27 cellular contexts compared by ENCODE assay signal in the genomic region with DNA sequence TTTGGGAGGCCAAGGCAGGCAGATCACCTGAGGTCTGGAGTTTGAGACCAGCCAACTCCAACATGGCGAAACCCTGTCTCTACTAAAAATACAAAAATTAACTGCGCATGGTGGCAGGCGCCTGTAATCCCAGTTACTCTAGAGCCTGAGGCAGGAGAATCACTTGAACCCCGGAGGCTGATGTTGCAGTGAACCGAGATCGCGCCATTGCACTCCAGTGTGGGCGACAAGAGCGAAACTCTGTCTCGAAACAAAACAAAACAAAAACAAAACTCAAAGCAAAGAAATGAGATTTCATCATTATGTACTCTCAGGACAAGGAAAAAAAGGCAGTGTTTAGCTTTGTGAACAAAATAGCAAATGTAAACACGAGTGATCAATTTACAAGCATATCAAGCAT.
"Had no signal": no experiment of that assay in that cellular context is flagged by ENCODE, and none has a peak within 500 bp of the region (broad histone marks: within the 10 kb centered on the region; RNA-seq: fewer than 3 reads in every experiment).

No MANE protein-coding gene starts in this region.

- H3K9me3 ChIP-seq: lower lobe of right lung, psoas muscle, right lobe of liver, thyroid gland, transverse colon, upper lobe of left lung, vagina had no signal

- H3K4me1 ChIP-seq: parathyroid adenoma, psoas muscle, right lobe of liver, transverse colon, vagina had no signal

- H3K36me3 ChIP-seq: lower lobe of right lung, right lobe of liver, thyroid gland, transverse colon, upper lobe of left lung, vagina had no signal

- H3K27ac Mint-ChIP-seq: naive thymus-derived CD8-positive, alpha-beta T cell; nephron; stimulated activated memory B cell treated with anti-CD40 and anti-IgM and Interleukin-4, amounts not matched to agents 10 μg/mL and 1 μg/mL and 100 μg/mL, for 72 hours; stimulated activated naive CD8-positive, alpha-beta T cell treated with anti-CD3 and anti-CD28 coated beads, Interleukin-15, amount 100 ng/mL, for 72 hours had no signal

- H3K27me3 ChIP-seq: right lobe of liver, thyroid gland, transverse colon, upper lobe of left lung, vagina had no signal

- H3K36me3 Mint-ChIP-seq: stimulated activated memory B cell treated with anti-CD40 and anti-IgM and Interleukin-4, amounts not matched to agents 10 μg/mL and 1 μg/mL and 100 μg/mL, for 72 hours had no signal

- H3K27ac ChIP-seq: lower lobe of right lung, parathyroid adenoma, psoas muscle, right lobe of liver, thyroid gland, transverse colon, upper lobe of left lung, vagina had no signal

- H3K4me3 Mint-ChIP-seq: naive thymus-derived CD8-positive, alpha-beta T cell; nephron; neural crest cell; stimulated activated memory B cell treated with anti-CD40 and anti-IgM and Interleukin-4, amounts not matched to agents 10 μg/mL and 1 μg/mL and 100 μg/mL, for 72 hours; stimulated activated naive CD8-positive, alpha-beta T cell treated with anti-CD3 and anti-CD28 coated beads, Interleukin-15, amount 100 ng/mL, for 72 hours had no signal

- H3K4me3 ChIP-seq: lower lobe of right lung, psoas muscle, right lobe of liver, smooth muscle cell, thyroid gland, transverse colon, upper lobe of left lung, vagina had no signal

- DNase-seq: hypothalamus; kidney glomerular epithelial cell; left cardiac atrium; lower lobe of right lung; mammary epithelial cell; mesenchymal stem cell; naive thymus-derived CD8-positive, alpha-beta T cell; nucleus accumbens; psoas muscle; right lobe of liver; stimulated activated CD4-positive, alpha-beta T cell treated with anti-CD3 and anti-CD28 coated beads, Interleukin-1b, Interleukin-23, amount 100 ng/mL, for 48 hours; stimulated activated CD4-positive, alpha-beta T cell treated with anti-CD3 and anti-CD28 coated beads, Interleukin-2, amount 100 ng/mL, for 48 hours; stimulated activated CD4-positive, alpha-beta T cell treated with anti-CD3 and anti-CD28 coated beads, Interleukin-4, amount 100 ng/mL, for 4 hours; stimulated activated CD8-positive, alpha-beta memory T cell treated with anti-CD3 and anti-CD28 coated beads, Interleukin-4, amount 100 ng/mL, for 48 hours; stimulated activated naive CD4-positive, alpha-beta T cell treated with Interleukin-2 at 50 U/mL for 16 hours; stimulated activated naive CD8-positive, alpha-beta T cell treated with anti-CD3 and anti-CD28 coated beads, Interleukin-15, amount 100 ng/mL, for 72 hours; substantia nigra; thyroid gland; transverse colon; upper lobe of left lung had no signal

- H3K4me1 Mint-ChIP-seq: nephron; neural crest cell; stimulated activated memory B cell treated with anti-CD40 and anti-IgM and Interleukin-4, amounts not matched to agents 10 μg/mL and 1 μg/mL and 100 μg/mL, for 72 hours; stimulated activated naive CD8-positive, alpha-beta T cell treated with anti-CD3 and anti-CD28 coated beads, Interleukin-15, amount 100 ng/mL, for 72 hours had no signal

- ATAC-seq: left cardiac atrium; left lobe of liver; lower lobe of right lung; naive thymus-derived CD8-positive, alpha-beta T cell; psoas muscle; stimulated activated memory B cell treated with anti-CD40 and anti-IgM and Interleukin-4, amounts not matched to agents 10 μg/mL and 1 μg/mL and 100 μg/mL, for 72 hours; stimulated activated naive CD8-positive, alpha-beta T cell treated with anti-CD3 and anti-CD28 coated beads, Interleukin-15, amount 100 ng/mL, for 72 hours had no signal
